ENCODE assay signal across 8 cellular contexts in genomic region chr20:35146922-35147574, GRCh38. TPM values are rescaled to one million over a fixed set of nuclear protein-coding genes. Genes with fewer than 3 reads are reported as not detected.
DNase-seq lines count a peak whose midpoint lies in the region; ATAC-seq and TF ChIP-seq lines count a peak whose summit lies in the region.

EDEM2 (minus strand) TSS chr20:35147336; CDS start chr20:35147258, 78 bp downstream.

- H3K4me1 Mint-ChIP-seq in activated CD4-positive, alpha-beta T cell treated with anti-CD3 and anti-CD28 coated beads, Interleukin-2, amount 10 ng/mL, durations not matched to agents 7 days and 5 days = peaks cover 31% of the 10 kb centered on the region

- ATAC-seq in GM19328 (IDR thresholded peaks at IDR 0.05; ENCODE audit: unreplicated experiment) = peak; percentile 67
- peak; percentile 69 for ATAC-seq in HG03521 (IDR thresholded peaks at IDR 0.05; ENCODE audit: unreplicated experiment)

- no peaks in the 10 kb centered on the region for H3K36me3 ChIP-seq in BE2C

- peak within 1 kb of the TSS; percentile 94 for H3K4me3 ChIP-seq in BE2C (ENCODE audit: low read depth, low read length)

- DNase-seq in BE2C (peak; percentile 96), NCI-H748 (lab: John Stamatoyannopoulos, UW; ENCODE audit: unreplicated experiment) (peak; percentile 95), cortex of kidney (lab: John Stamatoyannopoulos, UW) (peak; percentile 43), left kidney (ENCODE audit: low read depth, low spot score) (peak; percentile 98)
- DNase-seq in activated CD4-positive, alpha-beta T cell treated with anti-CD3 and anti-CD28 coated beads, Interleukin-2, amount 10 ng/mL, durations not matched to agents 7 days and 5 days = peak; percentile 95
- peak; percentile 93 for DNase-seq in stimulated activated CD4-positive, alpha-beta T cell treated with anti-CD3 and anti-CD28 coated beads, Interleukin-1b, Interleukin-23, amount 100 ng/mL, for 48 hours

- H3K27me3 ChIP-seq in BE2C = no peaks in the 10 kb centered on the region

- peak within 1 kb of the TSS; percentile 93 for H3K27ac Mint-ChIP-seq in activated CD4-positive, alpha-beta T cell treated with anti-CD3 and anti-CD28 coated beads, Interleukin-2, amount 10 ng/mL, durations not matched to agents 7 days and 5 days

- H3K4me3 Mint-ChIP-seq in activated CD4-positive, alpha-beta T cell treated with anti-CD3 and anti-CD28 coated beads, Interleukin-2, amount 10 ng/mL, durations not matched to agents 7 days and 5 days = peak within 1 kb of the TSS; percentile 95

- peak; percentile 24; the same call in 1 of the 2 replicates for TF ChIP-seq CTCF in BE2C (IDR thresholded peaks at IDR 0.05; ENCODE audit: low read depth, low read length)

- CTCF ChIA-PET in activated CD4-positive, alpha-beta T cell treated with anti-CD3 and anti-CD28 coated beads, Interleukin-2, amount 10 ng/mL, durations not matched to agents 7 days and 5 days (lab: Charles Lee) = interaction anchor here (0.7 to 1.9 kb wide), 10 partner anchors 10 to 268 kb away, joined by 3 to 10 read pairs (median 4); partner anchors contain the start of gene EIF6

- H3K36me3 Mint-ChIP-seq in activated CD4-positive, alpha-beta T cell treated with anti-CD3 and anti-CD28 coated beads, Interleukin-2, amount 10 ng/mL, durations not matched to agents 7 days and 5 days (ENCODE audit: low read depth) = peaks cover 8% of the 10 kb centered on the region

- H3K4me1 ChIP-seq in BE2C = peaks cover 2% of the 10 kb centered on the region

- H3K27me3 Mint-ChIP-seq in activated CD4-positive, alpha-beta T cell treated with anti-CD3 and anti-CD28 coated beads, Interleukin-2, amount 10 ng/mL, durations not matched to agents 7 days and 5 days = peaks cover 3% of the 10 kb centered on the region

- no peaks in the 10 kb centered on the region for H3K9me3 ChIP-seq in BE2C

- POLR2A ChIA-PET in activated CD4-positive, alpha-beta T cell treated with anti-CD3 and anti-CD28 coated beads, Interleukin-2, amount 10 ng/mL, durations not matched to agents 7 days and 5 days (lab: Charles Lee) = interaction anchor here (0.7 to 1.4 kb wide), 5 partner anchors 118 to 807 kb away, joined by 3 to 6 read pairs (median 4); partner anchors contain the start of gene MMP24OS

- H3K9me3 Mint-ChIP-seq in activated CD4-positive, alpha-beta T cell treated with anti-CD3 and anti-CD28 coated beads, Interleukin-2, amount 10 ng/mL, durations not matched to agents 7 days and 5 days = no peaks in the 10 kb centered on the region

RNA-seq across cellular contexts. Expression of gene EDEM2, which starts in this region (rescaled TPM):
- polyA plus RNA-seq in BE2C (2012; ENCODE audit: insufficient read depth, insufficient read length, low read depth) = 11.8 TPM
- 10 to 100 TPM; 22.8 to 25.0 TPM for total RNA-seq in activated CD4-positive, alpha-beta T cell treated with anti-CD3 and anti-CD28 coated beads, Interleukin-2, amount 10 ng/mL, durations not matched to agents 7 days and 5 days

Comparison
In these comparisons a context has a peak if more than half of its experiments do, and no peak if none do; other contexts are left out.
1. Peak in every context shown above with its lines: DNase-seq, ATAC-seq and H3K4me3 ChIP-seq.
2. DNase-seq: peak in every context shown above with its lines; median percentile 98 in left kidney; 96 in BE2C; 95 in NCI-H748; 95 in activated CD4-positive, alpha-beta T cell treated with anti-CD3 and anti-CD28 coated beads, Interleukin-2, amount 10 ng/mL, durations not matched to agents 7 days and 5 days; 93 in stimulated activated CD4-positive, alpha-beta T cell treated with anti-CD3 and anti-CD28 coated beads, Interleukin-1b, Interleukin-23, amount 100 ng/mL, for 48 hours; 43 in cortex of kidney.